8 cellular contexts compared by ENCODE assay signal in the genomic region with DNA sequence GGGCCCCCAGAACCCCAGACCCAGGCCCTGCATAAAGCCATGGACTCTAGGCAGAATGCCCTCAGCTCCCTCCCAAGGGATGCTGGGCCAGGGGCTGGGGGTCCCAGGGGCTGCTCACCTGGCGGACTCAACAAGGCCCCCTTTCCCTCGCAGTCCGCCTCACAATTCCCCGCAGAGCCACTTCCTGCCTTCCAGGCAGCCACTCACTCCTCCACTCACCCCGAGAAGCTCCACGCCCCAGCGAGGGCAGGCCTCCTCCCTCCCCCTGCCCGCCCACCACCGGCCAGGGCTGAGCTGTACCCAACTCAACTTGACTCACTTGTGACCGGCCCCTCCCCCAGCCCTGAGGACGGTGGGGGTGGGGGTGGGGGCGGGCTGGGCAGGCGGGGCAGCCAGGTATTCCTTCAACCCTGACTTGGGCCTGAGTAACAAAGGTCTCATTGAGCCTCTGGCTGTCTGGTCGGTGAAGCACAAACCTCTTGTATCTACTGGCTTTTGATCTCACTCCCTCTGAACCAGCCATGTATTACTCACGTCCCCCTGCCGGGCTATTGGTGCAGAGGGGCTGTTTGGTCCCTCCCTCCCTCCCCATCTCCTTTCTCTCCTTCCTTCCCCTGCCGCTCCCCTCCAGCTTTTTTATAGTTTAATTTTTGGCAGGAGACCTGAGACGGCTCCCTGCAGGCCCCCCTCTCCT. TPM values are rescaled to one million over a fixed set of nuclear protein-coding genes. Genes with fewer than 3 reads are reported as not detected.
DNase-seq lines count a peak whose midpoint lies in the region; ATAC-seq and TF ChIP-seq lines count a peak whose summit lies in the region.

No MANE protein-coding gene starts in this region.

- H3K36me3 ChIP-seq in left ventricle myocardium inferior, result no peaks in the 10 kb centered on the region

- no peak for TF ChIP-seq CTCF in left ventricle myocardium inferior (IDR thresholded peaks at IDR 0.05; ENCODE audit: borderline replicate concordance)

- ATAC-seq in GM18868 (IDR thresholded peaks at IDR 0.05; ENCODE audit: unreplicated experiment) (peak; percentile 43), HG02870 (IDR thresholded peaks at IDR 0.05; ENCODE audit: unreplicated experiment) (no peak), GM18511 (IDR thresholded peaks at IDR 0.05; ENCODE audit: unreplicated experiment) (no peak)

- H3K9me3 ChIP-seq in left ventricle myocardium inferior (replicated peaks), result no peaks in the 10 kb centered on the region

- H3K4me3 ChIP-seq in left ventricle myocardium inferior, result no peak overlapping the region

- peak; percentile 41 for DNase-seq in OCI-M1 (lab: John Stamatoyannopoulos, UW)
- DNase-seq in cortex of kidney (lab: John Stamatoyannopoulos, UW), result peak; percentile 28
- DNase-seq in renal cortical epithelial cell (ENCODE audit: low read depth), result peak; percentile 95
- DNase-seq in left ventricle myocardium inferior, result no peak
- DNase-seq in SIG-M5 (lab: John Stamatoyannopoulos, UW), result no peak

- intact Hi-C loops in left ventricle myocardium inferior (cut with micrococcal nuclease), result no loop called here

- H3K27ac ChIP-seq in left ventricle myocardium inferior (replicated peaks), result no peak overlapping the region

- H3K4me1 ChIP-seq in left ventricle myocardium inferior, result peaks cover 34% of the 10 kb centered on the region

- H3K27me3 ChIP-seq in left ventricle myocardium inferior (ENCODE audit: low read depth), result peaks cover 64% of the 10 kb centered on the region

RNA-seq across cellular contexts. Expression of gene BLACAT1, which starts 5.9 kb away (rescaled TPM):
- 0.65 and 1.0 TPM in 2 replicates for total RNA-seq in renal cortical epithelial cell
- not detected for total RNA-seq in left ventricle myocardium inferior

RNA-seq across cellular contexts. Expression of gene LEMD1, which starts 28.0 kb away (rescaled TPM):
- total RNA-seq in renal cortical epithelial cell (0.70 and 4.0 TPM in 2 replicates), left ventricle myocardium inferior (not detected)

RNA-seq across cellular contexts. Expression of gene CDK18, which starts 54.6 kb away (rescaled TPM):
- total RNA-seq in renal cortical epithelial cell (14.6 and 21.1 TPM in 2 replicates), left ventricle myocardium inferior (179 TPM)

Comparison
In these comparisons a context has a peak if more than half of its experiments do, and no peak if none do; other contexts are left out.
1. DNase-seq: peak in OCI-M1 (single experiment), cortex of kidney (single experiment) and renal cortical epithelial cell (single experiment); none in left ventricle myocardium inferior (single experiment) and SIG-M5 (single experiment).